In genomic region chr3:77620009-77620408, GRCh38 we compare ENCODE assay signal across 1 cellular context.
TF ChIP-seq lines count a peak whose summit lies in the region.

No MANE protein-coding gene starts in this region.

TF ChIP-seq in HepG2, 621 proteins besides CTCF, POLR2A, EP300 and RAD21 (continued from another document):
- TF ChIP-seq, protein P1, sequence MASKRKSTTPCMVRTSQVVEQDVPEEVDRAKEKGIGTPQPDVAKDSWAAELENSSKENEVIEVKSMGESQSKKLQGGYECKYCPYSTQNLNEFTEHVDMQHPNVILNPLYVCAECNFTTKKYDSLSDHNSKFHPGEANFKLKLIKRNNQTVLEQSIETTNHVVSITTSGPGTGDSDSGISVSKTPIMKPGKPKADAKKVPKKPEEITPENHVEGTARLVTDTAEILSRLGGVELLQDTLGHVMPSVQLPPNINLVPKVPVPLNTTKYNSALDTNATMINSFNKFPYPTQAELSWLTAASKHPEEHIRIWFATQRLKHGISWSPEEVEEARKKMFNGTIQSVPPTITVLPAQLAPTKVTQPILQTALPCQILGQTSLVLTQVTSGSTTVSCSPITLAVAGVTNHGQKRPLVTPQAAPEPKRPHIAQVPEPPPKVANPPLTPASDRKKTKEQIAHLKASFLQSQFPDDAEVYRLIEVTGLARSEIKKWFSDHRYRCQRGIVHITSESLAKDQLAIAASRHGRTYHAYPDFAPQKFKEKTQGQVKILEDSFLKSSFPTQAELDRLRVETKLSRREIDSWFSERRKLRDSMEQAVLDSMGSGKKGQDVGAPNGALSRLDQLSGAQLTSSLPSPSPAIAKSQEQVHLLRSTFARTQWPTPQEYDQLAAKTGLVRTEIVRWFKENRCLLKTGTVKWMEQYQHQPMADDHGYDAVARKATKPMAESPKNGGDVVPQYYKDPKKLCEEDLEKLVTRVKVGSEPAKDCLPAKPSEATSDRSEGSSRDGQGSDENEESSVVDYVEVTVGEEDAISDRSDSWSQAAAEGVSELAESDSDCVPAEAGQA (IDR thresholded peaks at IDR 0.05; ENCODE audit: low read depth): no peak
- TF ChIP-seq, protein P1 (CRISPR knock-in tag; IDR thresholded peaks at IDR 0.05; ENCODE audit: borderline replicate concordance): no peak
- TF ChIP-seq RORA (CRISPR knock-in tag; IDR thresholded peaks at IDR 0.05) (no peak), GTF3A (CRISPR knock-in tag; conservative IDR thresholded peaks at IDR 0.05) (no peak), ZBTB43 (CRISPR knock-in tag; conservative IDR thresholded peaks at IDR 0.05) (no peak), ZMYM4 (CRISPR knock-in tag; IDR thresholded peaks at IDR 0.05) (no peak)
